ENCODE assay signal across 8 cellular contexts in genomic region chr16:46853713-46854443, GRCh38. TPM values are rescaled to one million over a fixed set of nuclear protein-coding genes. Genes with fewer than 3 reads are reported as not detected.
A peak's percentile ranks its signal among the peaks of the same experiment; 100 is the strongest.
DNase-seq lines count a peak whose midpoint lies in the region; ATAC-seq lines count a peak whose summit lies in the region.

No MANE protein-coding gene starts in this region.

- POLR2A ChIA-PET in CD4-positive, alpha-beta memory T cell (lab: Charles Lee; ENCODE audit: partially characterized antibody): interaction anchor here (1.4 kb wide), 2 partner anchors 52 to 1311 kb away, joined by 3 read pairs; no protein-coding TSS in a partner anchor

- CTCF ChIA-PET in CD4-positive, alpha-beta memory T cell (lab: Charles Lee; ENCODE audit: partially characterized antibody): interaction anchor here (0.7 to 5.4 kb wide), 23 partner anchors 8 to 1311 kb away, joined by 3 to 151 read pairs (median 4); no protein-coding TSS in a partner anchor

- DNase-seq in CD4-positive, alpha-beta memory T cell: peak in 4 of 5 donors; percentile 34 to 55 (median 46)
- DNase-seq in H7: peak; percentile 84
- peak; percentile 44 for DNase-seq in NCI-H2107 treated with DMSO at 0.1 percent for 48 hours (lab: John Stamatoyannopoulos, UW; ENCODE audit: unreplicated experiment)
- peak; percentile 46 for DNase-seq in activated CD4-positive, alpha-beta T cell treated with anti-CD3 and anti-CD28 coated beads for 1 hour
- DNase-seq in cerebellum (ENCODE audit: low spot score): peak; percentile 85
- DNase-seq in left colon: peak; percentile 65 to 83
- peak; percentile 64 for DNase-seq in stimulated activated CD4-positive, alpha-beta T cell treated with anti-CD3 and anti-CD28 coated beads, Interleukin-4, amount 100 ng/mL, for 1 hour

- ATAC-seq in left colon (peak; percentile 69), GM18502 (IDR thresholded peaks at IDR 0.05; ENCODE audit: poor library complexity, unreplicated experiment) (no peak)

- H3K4me3 ChIP-seq in CD4-positive, alpha-beta memory T cell (ENCODE audit: low read length in 2 of 2): no peak overlapping the region
- no peak overlapping the region for H3K4me3 ChIP-seq in H7 (ENCODE audit: insufficient read depth, low read depth, low read length)

- H3K36me3 ChIP-seq in CD4-positive, alpha-beta memory T cell (ENCODE audit: insufficient read depth, low read length): no peaks in the 10 kb centered on the region
- H3K36me3 ChIP-seq in H7 (replicated peaks; ENCODE audit: control insufficient read depth, insufficient read depth, low read length): no peaks in the 10 kb centered on the region

- H3K4me1 ChIP-seq in CD4-positive, alpha-beta memory T cell (ENCODE audit: insufficient read depth, low read length): no peaks in the 10 kb centered on the region

- H3K4me1 Mint-ChIP-seq in CD4-positive, alpha-beta memory T cell: peaks cover 0 to 2% (median 0%) of the 10 kb centered on the region in 4 donors

- intact Hi-C loops in CD4-positive, alpha-beta memory T cell (cut with micrococcal nuclease): loop anchor here (1.0 to 10.0 kb wide), 2 partner anchors 55 to 1311 kb away; no protein-coding TSS in a partner anchor
- intact Hi-C loops in left colon (cut with DNase I, micrococcal nuclease): loop anchor here (2.0 to 10.0 kb wide), 2 partner anchors 51 to 53 kb away; no protein-coding TSS in a partner anchor

- H3K27ac Mint-ChIP-seq in CD4-positive, alpha-beta memory T cell: no peak overlapping the region

- H3K9me3 ChIP-seq in CD4-positive, alpha-beta memory T cell (ENCODE audit: control insufficient read depth in 1 of 2, low read length in 2 of 2): no peaks in the 10 kb centered on the region

- no peaks in the 10 kb centered on the region for H3K27me3 ChIP-seq in CD4-positive, alpha-beta memory T cell (ENCODE audit: insufficient read depth, low read length)
- H3K27me3 ChIP-seq in H7 (ENCODE audit: control insufficient read depth, insufficient read depth, low read length): no peaks in the 10 kb centered on the region

- H3K9me3 Mint-ChIP-seq in CD4-positive, alpha-beta memory T cell: no peaks in the 10 kb centered on the region

- H3K27ac ChIP-seq in CD4-positive, alpha-beta memory T cell (ENCODE audit: low read depth, low read length): no peak overlapping the region

- H3K36me3 Mint-ChIP-seq in CD4-positive, alpha-beta memory T cell: no peaks in the 10 kb centered on the region

- peaks cover 1 to 7% of the 10 kb centered on the region in 2 donors for H3K27me3 Mint-ChIP-seq in CD4-positive, alpha-beta memory T cell

- no peak overlapping the region for H3K4me3 Mint-ChIP-seq in CD4-positive, alpha-beta memory T cell

RNA-seq across cellular contexts. Expression of gene C16orf87, which starts 22.9 kb away (rescaled TPM):
- total RNA-seq in CD4-positive, alpha-beta memory T cell: 1 to 10 TPM; 5.8 to 6.2 TPM
- 10 to 100 TPM in 1 of 2 donors, 1 to 10 TPM in 1; 7.3 to 15.5 TPM for polyA plus RNA-seq in CD4-positive, alpha-beta memory T cell
- 18.8 and 22.5 TPM in 2 replicates for total RNA-seq in H7 (2014; rRNA removed; shearing (Covaris generic))
- total RNA-seq in cerebellum: 16.8 TPM
- total RNA-seq in left colon: 1 to 10 TPM; 6.1 to 7.6 TPM

RNA-seq across cellular contexts. Expression of gene GPT2, which starts 30.3 kb away (rescaled TPM):
- total RNA-seq in CD4-positive, alpha-beta memory T cell: 1 to 10 TPM; 1.2 to 1.5 TPM
- polyA plus RNA-seq in CD4-positive, alpha-beta memory T cell: under 1 TPM in 1 of 2 donors, not detected in 1; 0.63 TPM
- total RNA-seq in H7 (2014; rRNA removed; shearing (Covaris generic)): 56.8 and 63.2 TPM in 2 replicates
- total RNA-seq in cerebellum: 17.4 TPM
- 10 to 100 TPM; 26.8 to 32.1 TPM for total RNA-seq in left colon
